In the genomic region with DNA sequence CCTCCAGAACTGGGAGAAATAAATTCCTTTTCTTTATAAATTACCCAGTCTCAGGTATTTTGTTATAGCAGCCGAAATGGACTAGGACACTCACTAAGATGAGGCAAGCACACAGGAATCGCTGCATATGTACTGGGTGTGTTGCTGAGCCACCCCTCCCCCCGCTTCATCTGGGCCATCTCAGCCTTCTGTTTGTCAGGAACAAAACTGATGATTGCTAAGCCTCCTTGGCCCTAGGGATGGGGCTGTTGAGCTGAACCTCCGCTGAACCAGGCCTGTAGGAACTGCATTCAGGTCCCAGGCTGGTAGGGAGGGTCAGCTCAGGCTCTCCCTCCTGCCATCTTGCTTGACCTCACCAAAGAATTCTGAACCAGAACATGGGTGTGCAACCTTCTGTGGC, we compare ENCODE assay signal across 1 cellular context.
TF ChIP-seq lines count a peak whose summit lies in the region.

No MANE protein-coding gene starts in this region.

TF ChIP-seq in GM23338, 12 proteins besides CTCF, POLR2A, EP300 and RAD21 (continued from another document):
- TF ChIP-seq, protein P1, sequence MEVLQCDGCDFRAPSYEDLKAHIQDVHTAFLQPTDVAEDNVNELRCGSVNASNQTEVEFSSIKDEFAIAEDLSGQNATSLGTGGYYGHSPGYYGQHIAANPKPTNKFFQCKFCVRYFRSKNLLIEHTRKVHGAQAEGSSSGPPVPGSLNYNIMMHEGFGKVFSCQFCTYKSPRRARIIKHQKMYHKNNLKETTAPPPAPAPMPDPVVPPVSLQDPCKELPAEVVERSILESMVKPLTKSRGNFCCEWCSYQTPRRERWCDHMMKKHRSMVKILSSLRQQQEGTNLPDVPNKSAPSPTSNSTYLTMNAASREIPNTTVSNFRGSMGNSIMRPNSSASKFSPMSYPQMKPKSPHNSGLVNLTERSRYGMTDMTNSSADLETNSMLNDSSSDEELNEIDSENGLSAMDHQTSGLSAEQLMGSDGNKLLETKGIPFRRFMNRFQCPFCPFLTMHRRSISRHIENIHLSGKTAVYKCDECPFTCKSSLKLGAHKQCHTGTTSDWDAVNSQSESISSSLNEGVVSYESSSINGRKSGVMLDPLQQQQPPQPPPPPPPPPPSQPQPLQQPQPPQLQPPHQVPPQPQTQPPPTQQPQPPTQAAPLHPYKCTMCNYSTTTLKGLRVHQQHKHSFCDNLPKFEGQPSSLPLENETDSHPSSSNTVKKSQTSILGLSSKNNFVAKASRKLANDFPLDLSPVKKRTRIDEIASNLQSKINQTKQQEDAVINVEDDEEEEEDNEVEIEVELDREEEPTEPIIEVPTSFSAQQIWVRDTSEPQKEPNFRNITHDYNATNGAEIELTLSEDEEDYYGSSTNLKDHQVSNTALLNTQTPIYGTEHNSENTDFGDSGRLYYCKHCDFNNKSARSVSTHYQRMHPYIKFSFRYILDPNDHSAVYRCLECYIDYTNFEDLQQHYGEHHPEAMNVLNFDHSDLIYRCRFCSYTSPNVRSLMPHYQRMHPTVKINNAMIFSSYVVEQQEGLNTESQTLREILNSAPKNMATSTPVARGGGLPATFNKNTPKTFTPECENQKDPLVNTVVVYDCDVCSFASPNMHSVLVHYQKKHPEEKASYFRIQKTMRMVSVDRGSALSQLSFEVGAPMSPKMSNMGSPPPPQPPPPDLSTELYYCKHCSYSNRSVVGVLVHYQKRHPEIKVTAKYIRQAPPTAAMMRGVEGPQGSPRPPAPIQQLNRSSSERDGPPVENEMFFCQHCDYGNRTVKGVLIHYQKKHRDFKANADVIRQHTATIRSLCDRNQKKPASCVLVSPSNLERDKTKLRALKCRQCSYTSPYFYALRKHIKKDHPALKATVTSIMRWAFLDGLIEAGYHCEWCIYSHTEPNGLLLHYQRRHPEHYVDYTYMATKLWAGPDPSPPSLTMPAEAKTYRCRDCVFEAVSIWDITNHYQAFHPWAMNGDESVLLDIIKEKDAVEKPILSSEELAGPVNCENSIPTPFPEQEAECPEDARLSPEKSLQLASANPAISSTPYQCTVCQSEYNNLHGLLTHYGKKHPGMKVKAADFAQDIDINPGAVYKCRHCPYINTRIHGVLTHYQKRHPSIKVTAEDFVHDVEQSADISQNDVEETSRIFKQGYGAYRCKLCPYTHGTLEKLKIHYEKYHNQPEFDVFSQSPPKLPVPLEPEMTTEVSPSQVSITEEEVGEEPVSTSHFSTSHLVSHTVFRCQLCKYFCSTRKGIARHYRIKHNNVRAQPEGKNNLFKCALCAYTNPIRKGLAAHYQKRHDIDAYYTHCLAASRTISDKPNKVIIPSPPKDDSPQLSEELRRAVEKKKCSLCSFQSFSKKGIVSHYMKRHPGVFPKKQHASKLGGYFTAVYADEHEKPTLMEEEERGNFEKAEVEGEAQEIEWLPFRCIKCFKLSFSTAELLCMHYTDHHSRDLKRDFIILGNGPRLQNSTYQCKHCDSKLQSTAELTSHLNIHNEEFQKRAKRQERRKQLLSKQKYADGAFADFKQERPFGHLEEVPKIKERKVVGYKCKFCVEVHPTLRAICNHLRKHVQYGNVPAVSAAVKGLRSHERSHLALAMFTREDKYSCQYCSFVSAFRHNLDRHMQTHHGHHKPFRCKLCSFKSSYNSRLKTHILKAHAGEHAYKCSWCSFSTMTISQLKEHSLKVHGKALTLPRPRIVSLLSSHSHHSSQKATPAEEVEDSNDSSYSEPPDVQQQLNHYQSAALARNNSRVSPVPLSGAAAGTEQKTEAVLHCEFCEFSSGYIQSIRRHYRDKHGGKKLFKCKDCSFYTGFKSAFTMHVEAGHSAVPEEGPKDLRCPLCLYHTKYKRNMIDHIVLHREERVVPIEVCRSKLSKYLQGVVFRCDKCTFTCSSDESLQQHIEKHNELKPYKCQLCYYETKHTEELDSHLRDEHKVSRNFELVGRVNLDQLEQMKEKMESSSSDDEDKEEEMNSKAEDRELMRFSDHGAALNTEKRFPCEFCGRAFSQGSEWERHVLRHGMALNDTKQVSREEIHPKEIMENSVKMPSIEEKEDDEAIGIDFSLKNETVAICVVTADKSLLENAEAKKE (CRISPR knock-in tag; IDR thresholded peaks at IDR 0.05) = 0 out of 2 replicates have a peak, but pooled peaks have one; percentile 25
